In the genomic region with DNA sequence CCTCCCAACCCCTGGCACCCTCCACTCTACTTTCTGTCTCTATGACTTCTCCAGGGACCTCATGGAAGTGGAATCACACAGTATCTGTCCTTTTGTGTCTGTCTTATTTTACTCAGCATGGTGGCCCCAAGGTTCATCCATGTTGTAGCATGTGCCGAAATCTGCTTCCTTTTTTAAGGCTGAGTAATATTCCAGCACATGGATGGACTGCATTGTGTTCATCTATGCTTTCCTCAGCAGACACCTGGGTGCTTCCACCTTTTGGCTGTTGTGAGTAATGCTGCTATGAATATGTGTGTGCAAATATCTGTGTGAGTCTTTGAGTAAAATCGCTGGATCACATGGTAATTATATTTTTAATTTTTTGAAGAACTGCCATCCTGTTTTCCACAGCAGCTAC, we compare ENCODE assay signal across 10 cellular contexts. TPM values are rescaled to one million over a fixed set of nuclear protein-coding genes. Genes with fewer than 3 reads are reported as not detected.
DNase-seq lines count a peak whose midpoint lies in the region; ATAC-seq and TF ChIP-seq lines count a peak whose summit lies in the region.
"Had no signal": no experiment of that assay in that cellular context is flagged by ENCODE, and none has a peak within 500 bp of the region (broad histone marks: within the 10 kb centered on the region; RNA-seq: fewer than 3 reads in every experiment).

No MANE protein-coding gene starts in this region.

- peaks cover 6% of the 10 kb centered on the region for H3K4me1 ChIP-seq in cardiac muscle cell (ENCODE audit: low read depth)
- peaks cover 65% of the 10 kb centered on the region for H3K4me1 ChIP-seq in OCI-LY3 (ENCODE audit: low read length)

- ATAC-seq in left ventricle myocardium superior (no peak), GM18505 (IDR thresholded peaks at IDR 0.05; ENCODE audit: unreplicated experiment) (no peak)

- peak overlapping the region; percentile 33; the same call in 1 of the 2 replicates for H3K4me2 ChIP-seq in OCI-LY3 (ENCODE audit: low read length)

- no peak for TF ChIP-seq POLR2A in GM18505 (IDR thresholded peaks at IDR 0.05; ENCODE audit: borderline replicate concordance, extremely low read depth, insufficient read depth, insufficient read length)

- H3K9ac ChIP-seq in OCI-LY3 (ENCODE audit: low read length) = no peak overlapping the region

- H3K27me3 Mint-ChIP-seq in type B pancreatic cell = no peaks in the 10 kb centered on the region
- peaks cover 16% of the 10 kb centered on the region for H3K27me3 Mint-ChIP-seq in nephron progenitor cell (ENCODE audit: low read depth, poor library complexity)

- no peaks in the 10 kb centered on the region for H3K36me3 Mint-ChIP-seq in type B pancreatic cell
- no peaks in the 10 kb centered on the region for H3K36me3 Mint-ChIP-seq in nephron progenitor cell (ENCODE audit: low read depth)

- H2AFZ ChIP-seq in OCI-LY3 (ENCODE audit: low read depth, low read length) = no peak overlapping the region

- H3K27ac Mint-ChIP-seq in type B pancreatic cell (peak overlapping the region; percentile 76), nephron progenitor cell (no peak overlapping the region)

- no peaks in the 10 kb centered on the region for H3K27me3 ChIP-seq in cardiac muscle cell
- H3K27me3 ChIP-seq in OCI-LY3 (ENCODE audit: low read depth, low read length) = no peaks in the 10 kb centered on the region
- H3K27me3 ChIP-seq: SJSA1 had no signal

- H3K4me3 Mint-ChIP-seq in type B pancreatic cell = peak overlapping the region; percentile 57
- no peak overlapping the region for H3K4me3 Mint-ChIP-seq in nephron progenitor cell

- intact Hi-C loops in left ventricle myocardium superior (cut with micrococcal nuclease) = no loop called here
- intact Hi-C loops in cardiac septum (cut with DNase I) = no loop called here

- no peak overlapping the region for H3K4me3 ChIP-seq in cardiac muscle cell
- H3K4me3 ChIP-seq in OCI-LY3 (ENCODE audit: low read length) = no peak overlapping the region
- H3K4me3 ChIP-seq: SJSA1 had no signal

- peaks cover 23% of the 10 kb centered on the region for H4K20me1 ChIP-seq in OCI-LY3 (ENCODE audit: insufficient read depth, low read length)

- H3K36me3 ChIP-seq in cardiac muscle cell = no peaks in the 10 kb centered on the region
- H3K36me3 ChIP-seq in OCI-LY3 (replicated peaks; ENCODE audit: low read depth, low read length) = peaks cover 5% of the 10 kb centered on the region

- DNase-seq in cardiac muscle cell (ENCODE audit: low read depth in 1 of 2, low spot score in 1 of 2) (no peak), left ventricle myocardium superior (no peak), dermis blood vessel endothelial cell (peak; percentile 43), type B pancreatic cell (ENCODE audit: extremely low spot score, unreplicated experiment) (no peak), nephron progenitor cell (no peak), cardiac septum (ENCODE audit: low spot score) (no peak)

- TF ChIP-seq CTCF in cardiac muscle cell (IDR thresholded peaks at IDR 0.05; ENCODE audit: low read depth, low read length) (peak; percentile 13), OCI-LY3 (IDR thresholded peaks at IDR 0.05; ENCODE audit: low read depth, low read length) (no peak), type B pancreatic cell (conservative IDR thresholded peaks at IDR 0.05) (no peak), nephron progenitor cell (IDR thresholded peaks at IDR 0.05) (no peak)

- peaks cover 12% of the 10 kb centered on the region for H3K4me1 Mint-ChIP-seq in type B pancreatic cell (ENCODE audit: unreplicated experiment)
- H3K4me1 Mint-ChIP-seq in nephron progenitor cell = peaks cover 35% of the 10 kb centered on the region

- H3K27ac ChIP-seq in cardiac muscle cell (no peak overlapping the region), OCI-LY3 (ENCODE audit: low read length) (no peak overlapping the region; the same call in 1 of the 2 replicates)
- H3K27ac ChIP-seq: SJSA1 had no signal

- no peaks in the 10 kb centered on the region for H3K9me3 Mint-ChIP-seq in type B pancreatic cell
- H3K9me3 Mint-ChIP-seq in nephron progenitor cell = no peaks in the 10 kb centered on the region

- H3K79me2 ChIP-seq in OCI-LY3 (ENCODE audit: low read length) = peaks cover 27% of the 10 kb centered on the region

- no peaks in the 10 kb centered on the region for H3K9me3 ChIP-seq in cardiac muscle cell (ENCODE audit: low read depth)
- no peaks in the 10 kb centered on the region for H3K9me3 ChIP-seq in OCI-LY3 (ENCODE audit: insufficient read depth, low read length)
- H3K9me3 ChIP-seq: SJSA1 had no signal

RNA-seq across cellular contexts. Expression of a gene that starts 1.6 kb away (rescaled TPM):
- total RNA-seq in cardiac muscle cell = 197 and 213 TPM in 2 replicates
- 204 and 281 TPM in 2 replicates for polyA plus RNA-seq in cardiac muscle cell
- 46.1 TPM for total RNA-seq in left ventricle myocardium superior
- 316 and 398 TPM in 2 replicates for total RNA-seq in dermis blood vessel endothelial cell
- 135 and 178 TPM in 2 replicates for total RNA-seq in type B pancreatic cell (ENCODE audit: low replicate concordance)
- total RNA-seq in cardiac septum = 60.3 TPM

RNA-seq across cellular contexts. Expression of a gene that starts 12.6 kb away (rescaled TPM):
- total RNA-seq in cardiac muscle cell (0.45 TPM in 1 of 2 replicates, not detected in the other), left ventricle myocardium superior (not detected), dermis blood vessel endothelial cell (not detected in 2 replicates), type B pancreatic cell (ENCODE audit: low replicate concordance) (0.12 TPM in 1 of 2 replicates, not detected in the other), cardiac septum (0.11 TPM)
- polyA plus RNA-seq in cardiac muscle cell = not detected in 2 replicates
- total RNA-seq: SJSA1 had no signal

RNA-seq across cellular contexts. Expression of a gene that starts 36.6 kb away (rescaled TPM):
- not detected in 2 replicates for total RNA-seq in cardiac muscle cell
- polyA plus RNA-seq in cardiac muscle cell = not detected in 2 replicates
- not detected for total RNA-seq in left ventricle myocardium superior
- not detected in 2 replicates for total RNA-seq in dermis blood vessel endothelial cell
- 0.81 TPM in 1 of 2 replicates, not detected in the other for total RNA-seq in type B pancreatic cell (ENCODE audit: low replicate concordance)
- total RNA-seq in cardiac septum = not detected
- total RNA-seq: mononuclear cell, SJSA1 had no signal

RNA-seq across cellular contexts. Expression of a gene that starts 40.9 kb away (rescaled TPM):
- total RNA-seq in cardiac muscle cell (40.9 and 46.7 TPM in 2 replicates), left ventricle myocardium superior (14.9 TPM), dermis blood vessel endothelial cell (4.5 and 6.0 TPM in 2 replicates), type B pancreatic cell (ENCODE audit: low replicate concordance) (15.1 and 23.1 TPM in 2 replicates), cardiac septum (15.8 TPM)
- 34.0 and 37.1 TPM in 2 replicates for polyA plus RNA-seq in cardiac muscle cell

RNA-seq across cellular contexts. Expression of a gene that starts 55.1 kb away (rescaled TPM):
- total RNA-seq in cardiac muscle cell (not detected in 2 replicates), left ventricle myocardium superior (1.5 TPM), dermis blood vessel endothelial cell (1.8 and 3.2 TPM in 2 replicates), type B pancreatic cell (ENCODE audit: low replicate concordance) (0.05 and 0.07 TPM in 2 replicates), cardiac septum (1.2 TPM)
- not detected in 2 replicates for polyA plus RNA-seq in cardiac muscle cell
